8 cellular contexts compared by ENCODE assay signal in the genomic region with DNA sequence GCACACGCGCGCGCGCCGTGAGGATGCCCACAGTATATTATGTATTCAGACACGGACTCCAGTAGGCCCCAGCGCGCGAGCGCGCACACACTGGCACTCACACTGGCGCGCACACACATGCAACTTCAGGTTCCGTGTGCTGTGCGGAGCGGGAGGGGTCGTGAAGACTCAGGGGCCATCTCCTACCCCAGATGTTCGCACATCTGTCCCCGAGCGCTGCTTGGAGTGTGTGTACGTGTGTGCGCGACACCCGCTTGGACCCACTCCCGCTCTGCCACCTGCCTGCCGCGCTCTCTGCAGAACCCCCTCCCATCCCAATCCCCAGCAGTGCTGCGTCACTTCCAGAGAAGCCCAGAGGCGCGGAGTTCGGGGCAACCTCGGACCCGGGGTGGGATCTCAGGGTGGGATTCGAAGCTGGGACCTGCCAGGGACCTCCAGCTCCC. TPM values are rescaled to one million over a fixed set of nuclear protein-coding genes. Genes with fewer than 3 reads are reported as not detected.
DNase-seq lines count a peak whose midpoint lies in the region; ATAC-seq and TF ChIP-seq lines count a peak whose summit lies in the region.

No MANE protein-coding gene starts in this region.

- TF ChIP-seq CTCF in AG09309 (IDR thresholded peaks at IDR 0.05; ENCODE audit: control insufficient read depth, insufficient read depth, low read depth, low read length, missing control alignments), result no peak
- TF ChIP-seq CTCF in endodermal cell (conservative IDR thresholded peaks at IDR 0.05), result no peak

- peaks cover 18% of the 10 kb centered on the region for H3K4me1 ChIP-seq in endodermal cell (ENCODE audit: control insufficient read depth, insufficient read depth, low read length)

- H3K9me3 Mint-ChIP-seq in endodermal cell, result no peaks in the 10 kb centered on the region
- H3K9me3 Mint-ChIP-seq in naive thymus-derived CD8-positive, alpha-beta T cell, result no peaks in the 10 kb centered on the region
- no peaks in the 10 kb centered on the region for H3K9me3 Mint-ChIP-seq in activated naive CD4-positive, alpha-beta T cell treated with anti-CD3 and anti-CD28 coated beads, Interleukin-2, amount 50 U/mL, for 72 hours

- peaks cover under 1% of the 10 kb centered on the region for H3K36me3 Mint-ChIP-seq in endodermal cell (ENCODE audit: low read depth)
- H3K36me3 Mint-ChIP-seq in naive thymus-derived CD8-positive, alpha-beta T cell, result peaks cover 0 to 9% (median 0%) of the 10 kb centered on the region in 3 donors
- H3K36me3 Mint-ChIP-seq in activated naive CD4-positive, alpha-beta T cell treated with anti-CD3 and anti-CD28 coated beads, Interleukin-2, amount 50 U/mL, for 72 hours, result peaks cover 0 to 5% of the 10 kb centered on the region in 2 donors

- no peaks in the 10 kb centered on the region for H3K36me3 ChIP-seq in endodermal cell (ENCODE audit: control insufficient read depth, insufficient read depth, low read length)

- 0 to 3% methylated on average over 8 to 35 of the region's 35 CpGs for WGBS in endodermal cell (ENCODE audit: insufficient coverage in 1 of 2, insufficient read length in 1 of 2), 2 experiments

- no peak for ATAC-seq in naive thymus-derived CD8-positive, alpha-beta T cell
- ATAC-seq in activated naive CD4-positive, alpha-beta T cell treated with anti-CD3 and anti-CD28 coated beads, Interleukin-2, amount 50 U/mL, for 72 hours, result no peak

- H3K27me3 Mint-ChIP-seq in endodermal cell (ENCODE audit: insufficient read depth), result peaks cover 29% of the 10 kb centered on the region
- peaks cover 36 to 80% (median 54%) of the 10 kb centered on the region in 5 donors for H3K27me3 Mint-ChIP-seq in naive thymus-derived CD8-positive, alpha-beta T cell

- H3K4me1 Mint-ChIP-seq in endodermal cell, result peaks cover 60% of the 10 kb centered on the region
- peaks cover 12 to 42% (median 35%) of the 10 kb centered on the region in 4 donors for H3K4me1 Mint-ChIP-seq in naive thymus-derived CD8-positive, alpha-beta T cell

- no peaks in the 10 kb centered on the region for H3K9me3 ChIP-seq in endodermal cell (ENCODE audit: control insufficient read depth, low read length)

- H3K27ac Mint-ChIP-seq in endodermal cell, result peak overlapping the region; percentile 89
- H3K27ac Mint-ChIP-seq in naive thymus-derived CD8-positive, alpha-beta T cell, result no peak overlapping the region
- H3K27ac Mint-ChIP-seq in activated naive CD4-positive, alpha-beta T cell treated with anti-CD3 and anti-CD28 coated beads, Interleukin-2, amount 50 U/mL, for 72 hours, result no peak overlapping the region

- peak overlapping the region; percentile 73 for H3K4me3 Mint-ChIP-seq in endodermal cell
- H3K4me3 Mint-ChIP-seq in naive thymus-derived CD8-positive, alpha-beta T cell, result peak overlapping the region in 6 of 10 donors; percentile 37 to 82 (median 62)

- H3K27ac ChIP-seq in endodermal cell (ENCODE audit: low read depth, low read length), result no peak overlapping the region

- POLR2A ChIA-PET in naive thymus-derived CD8-positive, alpha-beta T cell (lab: Charles Lee), result no interaction called here

- H3K4me3 ChIP-seq in AG09309 (ENCODE audit: control insufficient read depth, low read depth, low read length) (peak overlapping the region; percentile 58), endodermal cell (ENCODE audit: low read length) (peak overlapping the region; percentile 86)

- DNase-seq in AG09309 (ENCODE audit: low read depth), result no peak
- DNase-seq in NCI-H446 treated with DMSO at 0.1 percent for 48 hours (lab: John Stamatoyannopoulos, UW), result peak; percentile 46
- no peak for DNase-seq in endodermal cell
- DNase-seq in naive thymus-derived CD8-positive, alpha-beta T cell, result no peak
- no peak for DNase-seq in activated effector memory CD4-positive, alpha-beta T cell treated with Interleukin-2 at 50 U/mL for 16 hours
- DNase-seq in NCI-H1105 treated with DMSO at 0.1 percent for 48 hours (lab: John Stamatoyannopoulos, UW), result no peak
- no peak for DNase-seq in occipital lobe (lab: John Stamatoyannopoulos, UW)
- DNase-seq in activated naive CD4-positive, alpha-beta T cell treated with anti-CD3 and anti-CD28 coated beads, Interleukin-2, amount 50 U/mL, for 72 hours (ENCODE audit: low spot score in 2 of 2), result no peak

- H3K27me3 ChIP-seq in endodermal cell (ENCODE audit: control insufficient read depth, insufficient read depth, low read length, poor library complexity, severe bottlenecking), result peaks cover 16% of the 10 kb centered on the region

- H3K9ac ChIP-seq in endodermal cell (ENCODE audit: extremely low read depth, low read length, poor library complexity, severe bottlenecking), result peak overlapping the region; percentile 58

RNA-seq across cellular contexts. Expression of a gene that starts 2.6 kb away (rescaled TPM):
- 10 to 100 TPM; 69.7 to 92.4 TPM for total RNA-seq in endodermal cell
- 79.4 TPM for polyA plus RNA-seq in endodermal cell (2013, experiment 1 of 2)
- 80.4 TPM for polyA plus RNA-seq in endodermal cell (2013, experiment 2 of 2)
- 1 to 10 TPM in 1 of 2 experiments, under 1 TPM in 1; 0.82 to 1.1 TPM for total RNA-seq in naive thymus-derived CD8-positive, alpha-beta T cell
- not detected for polyA plus RNA-seq in naive thymus-derived CD8-positive, alpha-beta T cell
- total RNA-seq in occipital lobe, result 22.1 TPM
- 1 to 10 TPM in 1 of 2 donors, under 1 TPM in 1; 0.59 to 3.0 TPM for total RNA-seq in activated naive CD4-positive, alpha-beta T cell treated with anti-CD3 and anti-CD28 coated beads, Interleukin-2, amount 50 U/mL, for 72 hours
